In genomic region chr1:25799758-25800537, GRCh38 we compare ENCODE assay signal across 8 cellular contexts. TPM values are rescaled to one million over a fixed set of nuclear protein-coding genes. Genes with fewer than 3 reads are reported as not detected.
A peak's percentile ranks its signal among the peaks of the same experiment; 100 is the strongest.
DNase-seq lines count a peak whose midpoint lies in the region; ATAC-seq and TF ChIP-seq lines count a peak whose summit lies in the region.

Gene SELENON, plus strand, starts transcription at chr1:25800193. Its CDS starts 38 bp downstream, at chr1:25800231.

- H3K27ac ChIP-seq in SJSA1 (peak within 1 kb of the TSS; percentile 46; the same call in 1 of the 2 replicates), iPS-18a (ENCODE audit: low read length) (no peak within 1 kb of the TSS)

- H3K36me3 Mint-ChIP-seq in MCF 10A (ENCODE audit: insufficient read depth, unreplicated experiment), result no peaks in the 10 kb centered on the region

- H3K4me1 Mint-ChIP-seq in MCF 10A (ENCODE audit: insufficient read depth, unreplicated experiment), result peaks cover 18% of the 10 kb centered on the region

- H3K4me3 ChIP-seq in BE2C (ENCODE audit: low read depth, low read length) (peak within 1 kb of the TSS; percentile 46), HAP-1 (peak within 1 kb of the TSS; percentile 46), SJSA1 (peak within 1 kb of the TSS; percentile 44), iPS-18a (ENCODE audit: low read length) (peak within 1 kb of the TSS; percentile 77)

- H3K27me3 ChIP-seq in BE2C, result no peaks in the 10 kb centered on the region
- H3K27me3 ChIP-seq in HAP-1 (ENCODE audit: low read depth), result no peaks in the 10 kb centered on the region
- no peaks in the 10 kb centered on the region for H3K27me3 ChIP-seq in SJSA1 (replicated peaks)
- peaks cover 9% of the 10 kb centered on the region for H3K27me3 ChIP-seq in iPS-18a (ENCODE audit: control insufficient read depth, insufficient read depth, low read length)

- no peaks in the 10 kb centered on the region for H3K27me3 Mint-ChIP-seq in MCF 10A (ENCODE audit: insufficient read depth, unreplicated experiment)

- peak; percentile 64 for ATAC-seq in sciatic nerve
- no peak for ATAC-seq in HG03280 (IDR thresholded peaks at IDR 0.05; ENCODE audit: unreplicated experiment)
- ATAC-seq in GM19397 (IDR thresholded peaks at IDR 0.05; ENCODE audit: unreplicated experiment), result no peak

- peak within 1 kb of the TSS; percentile 70 for H3K4me3 Mint-ChIP-seq in MCF 10A (ENCODE audit: unreplicated experiment)

- H3K36me3 ChIP-seq in BE2C (no peaks in the 10 kb centered on the region), HAP-1 (replicated peaks) (peaks cover 9% of the 10 kb centered on the region; the same call in 1 of the 2 replicates), SJSA1 (peaks cover 8% of the 10 kb centered on the region), iPS-18a (ENCODE audit: control insufficient read depth, low read depth, low read length) (no peaks in the 10 kb centered on the region)

- intact Hi-C loops in MCF 10A (cut with micrococcal nuclease) (loop anchor here (5.0 to 10.0 kb wide), 5 partner anchors 103 to 555 kb away; partner anchors contain the start of gene RSRP1), sciatic nerve (cut with DNase I) (loop anchor here (5.0 kb wide), 1 partner anchor 188 kb away; no protein-coding TSS in a partner anchor)

- no peaks in the 10 kb centered on the region for H3K9me3 ChIP-seq in BE2C
- H3K9me3 ChIP-seq in HAP-1, result no peaks in the 10 kb centered on the region
- no peaks in the 10 kb centered on the region for H3K9me3 ChIP-seq in SJSA1 (replicated peaks)
- H3K9me3 ChIP-seq in iPS-18a (ENCODE audit: control insufficient read depth, low read depth, low read length), result no peaks in the 10 kb centered on the region

- in situ Hi-C loops in HAP-1 (cut with MboI; ENCODE audit: low sequenced_read_pairs), result loop anchor here (25.0 kb wide), 1 partner anchor 388 kb away; the partner anchor contains the start of gene RHCE

- H3K9me3 Mint-ChIP-seq in MCF 10A (ENCODE audit: unreplicated experiment), result no peaks in the 10 kb centered on the region

- peaks cover 5% of the 10 kb centered on the region for H3K4me1 ChIP-seq in BE2C
- peaks cover 15% of the 10 kb centered on the region for H3K4me1 ChIP-seq in HAP-1
- peaks cover 14% of the 10 kb centered on the region for H3K4me1 ChIP-seq in SJSA1 (replicated peaks)
- H3K4me1 ChIP-seq in iPS-18a (ENCODE audit: control insufficient read depth, low read depth, low read length), result peaks cover 5% of the 10 kb centered on the region

- BruUV-seq in MCF 10A (replicated peaks; lab: Mats Ljungman, UMichigan), result no TSS peak

- DNase-seq in BE2C (peak; percentile 59), HAP-1 (ENCODE audit: low spot score in 2 of 2) (peak; percentile 40 to 84), SJSA1 (ENCODE audit: low read depth in 1 of 2, low spot score in 2 of 2) (peak; percentile 51 to 72), MCF 10A (ENCODE audit: unreplicated experiment) (peak; percentile 21), sciatic nerve (ENCODE audit: low spot score) (peak; percentile 80)

- CTCF ChIA-PET in MCF 10A (lab: Yijun Ruan, JAX), result interaction anchor here (0.5 to 3.8 kb wide), 4 partner anchors 10 to 296 kb away, joined by 3 to 12 read pairs (median 4); no protein-coding TSS in a partner anchor

- peak within 1 kb of the TSS; percentile 65 for H3K27ac Mint-ChIP-seq in MCF 10A (ENCODE audit: low read depth, unreplicated experiment)

- H3K9ac ChIP-seq in iPS-18a (ENCODE audit: low read length), result peak within 1 kb of the TSS; percentile 56

- POLR2A ChIA-PET in MCF 10A (lab: Yijun Ruan, JAX), result interaction anchor here (0.6 to 2.3 kb wide), 3 partner anchors 19 to 553 kb away, joined by 3 to 6 read pairs (median 5); partner anchors contain the start of genes MTFR1L and RSRP1

- TF ChIP-seq CTCF in BE2C (IDR thresholded peaks at IDR 0.05; ENCODE audit: low read depth, low read length) (no peak), MCF 10A (IDR thresholded peaks at IDR 0.05; ENCODE audit: unreplicated experiment) (no peak)

RNA-seq across cellular contexts. Expression of gene SELENON, which starts in this region (rescaled TPM):
- 19.0 TPM for polyA plus RNA-seq in BE2C (2012; ENCODE audit: insufficient read depth, insufficient read length, low read depth)
- total RNA-seq in SJSA1 (2014; rRNA removed; shearing (Covaris generic)), result 12.7 and 26.0 TPM in 2 replicates
- total RNA-seq in MCF 10A (2022) (21.8 and 25.5 TPM in 2 replicates), sciatic nerve (53.8 TPM)

Comparison
In these comparisons a context has a peak if more than half of its experiments do, and no peak if none do; other contexts are left out.
1. DNase-seq: peak in every context shown above with its lines; median percentile 80 in sciatic nerve; 62 in HAP-1; 62 in SJSA1; 59 in BE2C; 21 in MCF 10A.